Comparison of ENCODE assay signal across 8 cellular contexts in genomic region chr5:73120222-73121108, GRCh38. TPM values are rescaled to one million over a fixed set of nuclear protein-coding genes. Genes with fewer than 3 reads are reported as not detected.
DNase-seq lines count a peak whose midpoint lies in the region; ATAC-seq and TF ChIP-seq lines count a peak whose summit lies in the region.

A gene with protein sequence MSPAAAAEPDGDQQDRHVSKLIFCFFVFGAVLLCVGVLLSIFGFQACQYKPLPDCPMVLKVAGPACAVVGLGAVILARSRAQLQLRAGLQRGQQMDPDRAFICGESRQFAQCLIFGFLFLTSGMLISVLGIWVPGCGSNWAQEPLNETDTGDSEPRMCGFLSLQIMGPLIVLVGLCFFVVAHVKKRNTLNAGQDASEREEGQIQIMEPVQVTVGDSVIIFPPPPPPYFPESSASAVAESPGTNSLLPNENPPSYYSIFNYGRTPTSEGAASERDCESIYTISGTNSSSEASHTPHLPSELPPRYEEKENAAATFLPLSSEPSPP (plus strand): TSS chr5:73120575. CDS start chr5:73123374, 2,799 bp downstream.

- POLR2A ChIA-PET in CD8-positive, alpha-beta T cell (lab: Charles Lee), result no interaction called here

- H3K27ac ChIP-seq in CD8-positive, alpha-beta T cell (ENCODE audit: low read depth, low read length), result no peak within 1 kb of the TSS
- H3K27ac ChIP-seq in dorsolateral prefrontal cortex (peak within 1 kb of the TSS in 53 of 59 donors; percentile 10 to 97 (median 84)), lower lobe of right lung (peak within 1 kb of the TSS; percentile 31), testis (peak within 1 kb of the TSS in 1 of 2 donors; percentile 36)

- ATAC-seq in CD8-positive, alpha-beta T cell, result peak; percentile 33
- ATAC-seq in lower lobe of right lung, result peak; percentile 88 to 91

- no peaks in the 10 kb centered on the region for H3K9me3 ChIP-seq in CD8-positive, alpha-beta T cell (ENCODE audit: low read length)
- H3K9me3 ChIP-seq in lower lobe of right lung, result no peaks in the 10 kb centered on the region
- H3K9me3 ChIP-seq in testis, result no peaks in the 10 kb centered on the region

- H3K9me3 Mint-ChIP-seq in CD8-positive, alpha-beta T cell, result no peaks in the 10 kb centered on the region

- no peak for TF ChIP-seq POLR2A in testis (IDR thresholded peaks at IDR 0.05)

- no peak for DNase-seq in CD8-positive, alpha-beta T cell
- DNase-seq in NCI-H460 (ENCODE audit: extremely low read depth, low read depth) (peak; percentile 21), dorsolateral prefrontal cortex (peak in 5 of 10 donors; percentile 30 to 60 (median 31)), lower lobe of right lung (peak; percentile 71), testis (peak; percentile 38), NCI-H446 treated with DMSO at 0.1 percent for 48 hours (lab: John Stamatoyannopoulos, UW) (no peak), NK-92 (lab: John Stamatoyannopoulos, UW; ENCODE audit: unreplicated experiment) (no peak)
- DNase-seq in effector CD8-positive, alpha-beta T cell (lab: John Stamatoyannopoulos, UW), result no peak

- CTCF ChIA-PET in CD8-positive, alpha-beta T cell (lab: Charles Lee), result interaction anchor here (0.8 kb wide), 1 partner anchor 24 kb away, joined by 3 read pairs; no protein-coding TSS in a partner anchor

- no peaks in the 10 kb centered on the region for H3K36me3 ChIP-seq in CD8-positive, alpha-beta T cell (ENCODE audit: insufficient read depth, low read length)
- H3K36me3 ChIP-seq in lower lobe of right lung (no peaks in the 10 kb centered on the region), testis (ENCODE audit: low read depth, missing control alignments) (no peaks in the 10 kb centered on the region)

- no peak within 1 kb of the TSS for H3K4me3 ChIP-seq in CD8-positive, alpha-beta T cell (ENCODE audit: low read depth, low read length)
- H3K4me3 ChIP-seq in dorsolateral prefrontal cortex (peak within 1 kb of the TSS; percentile 41 to 81 (median 67)), lower lobe of right lung (peak within 1 kb of the TSS; percentile 58), testis (peak within 1 kb of the TSS; percentile 48 to 59)

- H3K27me3 Mint-ChIP-seq in CD8-positive, alpha-beta T cell (ENCODE audit: low read depth), result peaks cover 57% of the 10 kb centered on the region

- H3K4me1 Mint-ChIP-seq in CD8-positive, alpha-beta T cell (ENCODE audit: low read depth), result peaks cover 33% of the 10 kb centered on the region

- peak within 1 kb of the TSS; percentile 75 for H3K4me3 Mint-ChIP-seq in CD8-positive, alpha-beta T cell

- intact Hi-C loops in CD8-positive, alpha-beta T cell (cut with DNase I, micrococcal nuclease), result no loop called here
- intact Hi-C loops in dorsolateral prefrontal cortex (cut with DNase I), result loop anchor here in 1 of 2 donors (5.0 to 10.0 kb wide), 2 partner anchors 38 to 84 kb away; no protein-coding TSS in a partner anchor
- intact Hi-C loops in lower lobe of right lung (cut with DNase I), result no loop called here
- intact Hi-C loops in testis (cut with DNase I; ENCODE audit: low total_unique reads), result no loop called here

- H3K27me3 ChIP-seq in CD8-positive, alpha-beta T cell (ENCODE audit: insufficient read depth, low read length), result peaks cover 12% of the 10 kb centered on the region
- H3K27me3 ChIP-seq in dorsolateral prefrontal cortex, result peaks cover 0 to 6% (median 0%) of the 10 kb centered on the region in 45 donors
- peaks cover 22% of the 10 kb centered on the region for H3K27me3 ChIP-seq in lower lobe of right lung (ENCODE audit: low read depth)
- no peaks in the 10 kb centered on the region for H3K27me3 ChIP-seq in testis

- TF ChIP-seq CTCF in CD8-positive, alpha-beta T cell (IDR thresholded peaks at IDR 0.05), result no peak
- peak in 1 of 56 donors; percentile 9 for TF ChIP-seq CTCF in dorsolateral prefrontal cortex (IDR thresholded peaks at IDR 0.05 in 54 of 56, conservative IDR thresholded peaks at IDR 0.05 in 2 of 56; ENCODE audit: low read depth in 1 of 56, partially characterized antibody in 56 of 56)
- no peak for TF ChIP-seq CTCF in lower lobe of right lung (IDR thresholded peaks at IDR 0.05)
- no peak for TF ChIP-seq CTCF in testis (IDR thresholded peaks at IDR 0.05)

- H3K4me1 ChIP-seq in CD8-positive, alpha-beta T cell (ENCODE audit: insufficient read depth, low read length), result peaks cover 13% of the 10 kb centered on the region
- peaks cover 4% of the 10 kb centered on the region for H3K4me1 ChIP-seq in lower lobe of right lung
- H3K4me1 ChIP-seq in testis, result no peaks in the 10 kb centered on the region

- H3K27ac Mint-ChIP-seq in CD8-positive, alpha-beta T cell, result peak within 1 kb of the TSS; percentile 78

- 0 to 1% methylated on average over 28 to 81 of the region's 94 CpGs for WGBS in testis, 2 donors

- no peaks in the 10 kb centered on the region for H3K36me3 Mint-ChIP-seq in CD8-positive, alpha-beta T cell

RNA-seq across cellular contexts. Expression of the gene that starts here (rescaled TPM):
- under 1 TPM; 0.28 to 0.60 TPM for total RNA-seq in CD8-positive, alpha-beta T cell
- total RNA-seq in NCI-H460 (2014; rRNA removed; shearing (Covaris generic)), result 0.64 TPM in 1 of 2 replicates, not detected in the other
- polyA plus RNA-seq in NCI-H460 (2014; cell fraction: nucleus; rRNA removed), result 0.49 and 2.8 TPM in 2 replicates
- 1 to 10 TPM in 79 of 120 experiments, under 1 TPM in 32, not detected in 9; 0.39 to 6.5 (median 1.4) TPM for total RNA-seq in dorsolateral prefrontal cortex
- total RNA-seq in lower lobe of right lung, result not detected
- 1 to 10 TPM; 1.7 to 2.7 TPM for total RNA-seq in testis
- polyA plus RNA-seq in testis (ENCODE audit: insufficient read depth, low read depth, low replicate concordance), result 1.1 TPM

Comparison
In these comparisons a context has a peak if more than half of its experiments do, and no peak if none do; other contexts are left out.
1. Peak in ATAC-seq in CD8-positive, alpha-beta T cell; RNA of the gene not detected or under 1 TPM.
2. Peak in DNase-seq, ATAC-seq, H3K4me3 ChIP-seq and H3K27ac ChIP-seq in lower lobe of right lung; RNA of the gene not detected or under 1 TPM.
3. DNase-seq: peak in NCI-H460 (single experiment) and testis (single experiment); none in CD8-positive, alpha-beta T cell (0 of 7), NCI-H446 treated with DMSO at 0.1 percent for 48 hours (single experiment), NK-92 (single experiment) and effector CD8-positive, alpha-beta T cell (single experiment).